ENCODE assay signal across 13 cellular contexts in the genomic region with DNA sequence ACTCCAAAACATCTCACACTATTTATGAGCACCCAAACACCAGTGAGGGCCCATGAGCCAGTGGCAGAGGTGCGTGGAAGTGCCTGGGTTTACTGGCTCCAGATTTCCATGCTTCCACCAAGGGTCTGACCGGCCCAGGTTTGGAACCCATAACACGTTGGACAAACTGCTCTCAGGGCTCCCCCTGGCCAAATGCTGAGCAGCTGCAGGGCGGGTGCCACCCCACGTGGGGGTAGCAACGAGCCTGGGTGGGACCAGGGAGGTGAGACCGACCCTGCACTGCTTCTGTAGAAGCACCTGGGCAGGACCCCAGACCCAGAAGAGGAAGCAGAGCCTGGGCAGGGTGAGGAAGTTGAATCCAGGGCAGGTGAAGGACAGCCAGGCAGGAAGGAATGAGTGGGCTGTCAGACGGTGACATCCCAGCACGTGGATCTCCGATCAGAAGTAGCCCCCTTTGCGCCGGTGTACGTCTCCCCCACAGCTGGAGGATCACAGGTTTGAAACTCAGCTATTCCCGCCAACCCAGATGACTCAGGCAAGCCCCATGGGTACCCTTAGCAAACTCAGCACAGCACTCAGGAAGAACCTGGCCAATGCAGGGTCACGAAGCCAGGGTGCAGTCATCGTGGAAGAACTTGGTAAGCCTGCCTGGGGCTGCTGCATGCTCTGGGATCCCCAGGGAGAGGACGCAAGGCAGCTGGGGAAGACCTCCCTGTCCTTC.
DNase-seq lines count a peak whose midpoint lies in the region; ATAC-seq and TF ChIP-seq lines count a peak whose summit lies in the region.
"Had no signal": no experiment of that assay in that cellular context is flagged by ENCODE, and none has a peak within 500 bp of the region (broad histone marks: within the 10 kb centered on the region; RNA-seq: fewer than 3 reads in every experiment).

No MANE protein-coding gene starts in this region.

- H3K9me3 ChIP-seq in RWPE2 (ENCODE audit: severe bottlenecking), result no peaks in the 10 kb centered on the region

- no peaks in the 10 kb centered on the region for H3K27me3 Mint-ChIP-seq in activated T-cell treated with anti-CD3 and anti-CD28 coated beads, Interleukin-2, amount 50 U/mL, for 4 hours (ENCODE audit: low read depth)
- no peaks in the 10 kb centered on the region for H3K27me3 Mint-ChIP-seq in T-cell
- H3K27me3 Mint-ChIP-seq: naive thymus-derived CD4-positive, alpha-beta T cell had no signal

- DNase-seq in RWPE2 (ENCODE audit: low spot score) (no peak), islet precursor cell (peak; percentile 52), epidermal melanocyte (ENCODE audit: insufficient read length, low spot score) (no peak), T-cell (no peak)
- DNase-seq in activated T-cell treated with anti-CD3 and anti-CD28 coated beads, Interleukin-2, amount 50 U/mL, for 4 hours, result no peak
- DNase-seq: activated T-cell treated with anti-CD3 and anti-CD28 coated beads for 4 hours; C1 segment of cervical spinal cord; naive thymus-derived CD4-positive, alpha-beta T cell; NCI-H748 treated with DMSO at 0.1 percent for 48 hours; stimulated activated CD4-positive, alpha-beta T cell treated with anti-CD3 and anti-CD28 coated beads, Interleukin-2, amount 100 ng/mL, for 24 hours had no signal

- peak; percentile 2 for ATAC-seq in GM18909 (IDR thresholded peaks at IDR 0.05; ENCODE audit: poor library complexity, unreplicated experiment)
- no peak for ATAC-seq in RWPE2 (ENCODE audit: low read depth)
- ATAC-seq in HG02884 (IDR thresholded peaks at IDR 0.05; ENCODE audit: unreplicated experiment), result no peak
- ATAC-seq in activated T-cell treated with anti-CD3 and anti-CD28 coated beads, Interleukin-2, amount 50 U/mL, for 4 hours, result no peak
- ATAC-seq in T-cell (replicated peaks in 1 of 4), result no peak
- ATAC-seq: naive thymus-derived CD4-positive, alpha-beta T cell had no signal

- TF ChIP-seq CTCF in RWPE2 (IDR thresholded peaks at IDR 0.05; ENCODE audit: poor library complexity, severe bottlenecking), result no peak

- H3K27ac ChIP-seq in ACC112 (ENCODE audit: low read depth, low read length) (peak overlapping the region; percentile 80), RWPE2 (ENCODE audit: poor library complexity, severe bottlenecking) (peak overlapping the region; percentile 10)

- H3K27ac Mint-ChIP-seq in T-cell, result no peak overlapping the region

- peaks cover 56% of the 10 kb centered on the region for H3K4me1 ChIP-seq in ACC112 (ENCODE audit: control insufficient read depth, insufficient read depth, low read length, unreplicated experiment)
- H3K4me1 ChIP-seq in RWPE2 (ENCODE audit: insufficient read depth, poor library complexity, severe bottlenecking), result peaks cover 21% of the 10 kb centered on the region

- POLR2A ChIA-PET in T-cell (lab: Charles Lee), result no interaction called here

- H3K79me2 ChIP-seq in ACC112 (ENCODE audit: control insufficient read depth, insufficient read depth, low read length, unreplicated experiment), result no peaks in the 10 kb centered on the region

- H3K36me3 ChIP-seq in ACC112 (ENCODE audit: insufficient read depth, low read length) (0 out of 2 replicates have a peak, but pooled peaks cover 6% of the 10 kb centered on the region), RWPE2 (ENCODE audit: low read depth) (no peaks in the 10 kb centered on the region)

- H3K4me3 ChIP-seq in ACC112 (ENCODE audit: low read depth, low read length) (peak overlapping the region; percentile 23; the same call in 1 of the 2 replicates), RWPE2 (ENCODE audit: severe bottlenecking) (no peak overlapping the region)

- H3K4me1 Mint-ChIP-seq in activated T-cell treated with anti-CD3 and anti-CD28 coated beads, Interleukin-2, amount 50 U/mL, for 4 hours (ENCODE audit: low read depth), result peaks cover 45% of the 10 kb centered on the region
- peaks cover 30 to 50% (median 45%) of the 10 kb centered on the region in 3 donors for H3K4me1 Mint-ChIP-seq in T-cell

- no peak overlapping the region for H2AFZ ChIP-seq in ACC112 (ENCODE audit: low read length, unreplicated experiment)

- CTCF ChIA-PET in T-cell (lab: Charles Lee), result no interaction called here

- H3K4me3 Mint-ChIP-seq in activated T-cell treated with anti-CD3 and anti-CD28 coated beads, Interleukin-2, amount 50 U/mL, for 4 hours, result no peak overlapping the region
- H3K4me3 Mint-ChIP-seq in T-cell, result no peak overlapping the region

- no peaks in the 10 kb centered on the region for H3K36me3 Mint-ChIP-seq in activated T-cell treated with anti-CD3 and anti-CD28 coated beads, Interleukin-2, amount 50 U/mL, for 4 hours (ENCODE audit: insufficient read depth)
- H3K36me3 Mint-ChIP-seq in T-cell, result no peaks in the 10 kb centered on the region

- H3K9me3 Mint-ChIP-seq in activated T-cell treated with anti-CD3 and anti-CD28 coated beads, Interleukin-2, amount 50 U/mL, for 4 hours, result no peaks in the 10 kb centered on the region
- H3K9me3 Mint-ChIP-seq in T-cell, result no peaks in the 10 kb centered on the region
- H3K9me3 Mint-ChIP-seq: naive thymus-derived CD4-positive, alpha-beta T cell had no signal

- H3K27me3 ChIP-seq in ACC112 (ENCODE audit: insufficient read depth, low read length), result no peaks in the 10 kb centered on the region
- H3K27me3 ChIP-seq in RWPE2 (ENCODE audit: insufficient read depth, poor library complexity, severe bottlenecking), result no peaks in the 10 kb centered on the region
